In genomic region chr11:64843971-64844329, GRCh38 we compare ENCODE assay signal across 1 cellular context.
TF ChIP-seq lines count a peak whose summit lies in the region.

No MANE protein-coding gene starts in this region.

TF ChIP-seq in HEK293, 187 proteins besides CTCF, POLR2A, EP300 and RAD21 (continued from another document):
- TF ChIP-seq PRDM6 (tag by site-specific recombination; IDR thresholded peaks at IDR 0.05), result no peak
- TF ChIP-seq ZNF157 (tag by site-specific recombination; IDR thresholded peaks at IDR 0.05), result no peak
- TF ChIP-seq ZNF175 (tag by site-specific recombination; IDR thresholded peaks at IDR 0.05), result no peak
- TF ChIP-seq ZBTB17 (tag by site-specific recombination; IDR thresholded peaks at IDR 0.05), result 0 out of 2 replicates have a peak, but pooled peaks have one; percentile 36
- peak; percentile 79 for TF ChIP-seq GLIS2 (tag by site-specific recombination; IDR thresholded peaks at IDR 0.05)
- 0 out of 2 replicates have a peak, but pooled peaks have one; percentile 21 for TF ChIP-seq ZNF843 (tag by site-specific recombination; IDR thresholded peaks at IDR 0.05)
- peak; percentile 41 for TF ChIP-seq ZNF629 (tag by site-specific recombination; IDR thresholded peaks at IDR 0.05)
- TF ChIP-seq ZNF600 (tag by site-specific recombination; IDR thresholded peaks at IDR 0.05), result peak; percentile 50; the same call in 1 of the 2 replicates
- TF ChIP-seq ZFHX2 (tag by site-specific recombination; conservative IDR thresholded peaks at IDR 0.05), result peak; percentile 29; the same call in 1 of the 2 replicates
- no peak for TF ChIP-seq ZNF518A (tag by site-specific recombination; conservative IDR thresholded peaks at IDR 0.05; ENCODE audit: low read depth)
- TF ChIP-seq GLIS1 (tag by site-specific recombination; IDR thresholded peaks at IDR 0.05), result peak; percentile 82
- no peak for TF ChIP-seq TCF7L2 (IDR thresholded peaks at IDR 0.05; ENCODE audit: borderline replicate concordance, low read depth, low read length)
- peak; percentile 13; the same call in 1 of the 2 replicates for TF ChIP-seq ZBTB20 (tag by site-specific recombination; IDR thresholded peaks at IDR 0.05)
- no peak for TF ChIP-seq ZNF571 (tag by site-specific recombination; IDR thresholded peaks at IDR 0.05)
- peak; percentile 33; the same call in 1 of the 2 replicates for TF ChIP-seq ZBTB7A (tag by site-specific recombination; IDR thresholded peaks at IDR 0.05; ENCODE audit: low read depth)
